ENCODE assay signal across 9 cellular contexts in the genomic region with DNA sequence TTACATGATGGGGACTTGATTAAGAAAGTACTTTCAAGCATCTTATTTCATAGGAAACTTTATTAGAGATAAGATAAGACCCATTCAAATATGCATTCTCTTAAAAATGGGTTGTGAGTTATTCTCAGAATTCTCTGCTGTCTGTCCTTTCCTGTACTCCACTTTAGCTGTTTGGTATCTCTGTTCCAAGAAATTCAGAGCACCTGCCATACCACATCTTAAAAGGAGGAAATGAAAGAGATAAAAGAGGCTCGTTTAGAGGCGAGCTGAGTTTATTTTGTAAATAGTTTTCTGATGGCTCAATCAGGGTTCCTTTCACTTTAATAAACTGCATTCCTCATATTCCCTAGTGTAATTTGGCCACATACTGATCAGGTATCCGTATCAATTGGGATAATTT.
DNase-seq lines count a peak whose midpoint lies in the region; ATAC-seq and TF ChIP-seq lines count a peak whose summit lies in the region.
"Had no signal": no experiment of that assay in that cellular context is flagged by ENCODE, and none has a peak within 500 bp of the region (broad histone marks: within the 10 kb centered on the region; RNA-seq: fewer than 3 reads in every experiment).

No MANE protein-coding gene starts in this region.

- H3K27me3 Mint-ChIP-seq in T-helper 1 cell treated with Interleukin-12 subunit alpha and Interleukin-12 subunit beta and Interleukin-4 antibody, amounts not matched to agents 30 μg/mL and 1 μg/mL, for 36 hours (ENCODE audit: low read depth) = no peaks in the 10 kb centered on the region

- H3K36me3 Mint-ChIP-seq in T-helper 1 cell treated with Interleukin-12 subunit alpha and Interleukin-12 subunit beta and Interleukin-4 antibody, amounts not matched to agents 30 μg/mL and 1 μg/mL, for 36 hours (ENCODE audit: low read depth) = peaks cover 45% of the 10 kb centered on the region

- H3K36me3 ChIP-seq in psoas muscle (ENCODE audit: insufficient read depth in 1 of 2, low read depth in 1 of 2) = no peaks in the 10 kb centered on the region

- peak overlapping the region; percentile 38 for H3K4me3 Mint-ChIP-seq in T-helper 1 cell treated with Interleukin-12 subunit alpha and Interleukin-12 subunit beta and Interleukin-4 antibody, amounts not matched to agents 30 μg/mL and 1 μg/mL, for 36 hours

- no peaks in the 10 kb centered on the region for H3K27me3 ChIP-seq in psoas muscle (ENCODE audit: insufficient read depth in 3 of 3, low read length in 2 of 3)

- H3K4me1 Mint-ChIP-seq in T-helper 1 cell treated with Interleukin-12 subunit alpha and Interleukin-12 subunit beta and Interleukin-4 antibody, amounts not matched to agents 30 μg/mL and 1 μg/mL, for 36 hours (ENCODE audit: low read depth) = peaks cover 62% of the 10 kb centered on the region

- no peaks in the 10 kb centered on the region for H3K9me3 ChIP-seq in psoas muscle

- H3K4me1 ChIP-seq in psoas muscle = peaks cover 29% of the 10 kb centered on the region

- peak overlapping the region; percentile 72 for H3K27ac Mint-ChIP-seq in T-helper 1 cell treated with Interleukin-12 subunit alpha and Interleukin-12 subunit beta and Interleukin-4 antibody, amounts not matched to agents 30 μg/mL and 1 μg/mL, for 36 hours

- intact Hi-C loops in psoas muscle (cut with DNase I) = no loop called here

- WGBS in psoas muscle, 3 donors = 21 to 37% (median 28%) methylated on average over 3 of the region's 3 CpGs

- DNase-seq in psoas muscle = no peak
- no peak for DNase-seq in SW480 (ENCODE audit: low spot score)
- no peak for DNase-seq in ureter (ENCODE audit: low spot score)
- DNase-seq in COR-L47 (lab: John Stamatoyannopoulos, UW) = no peak
- no peak for DNase-seq in stimulated activated CD4-positive, alpha-beta T cell treated with anti-CD3 and anti-CD28 coated beads, Interleukin-12 subunit alpha, Interleukin-12 subunit beta, amount 100 ng/mL, for 4 hours

- no peaks in the 10 kb centered on the region for H3K9me3 Mint-ChIP-seq in T-helper 1 cell treated with Interleukin-12 subunit alpha and Interleukin-12 subunit beta and Interleukin-4 antibody, amounts not matched to agents 30 μg/mL and 1 μg/mL, for 36 hours

- TF ChIP-seq CTCF in psoas muscle (IDR thresholded peaks at IDR 0.05) = no peak

- no peak overlapping the region for H3K4me3 ChIP-seq in psoas muscle

- H3K27ac ChIP-seq in psoas muscle = peak overlapping the region; percentile 34
- H3K27ac ChIP-seq: epithelial cell of prostate had no signal

- ATAC-seq in GM19328 (IDR thresholded peaks at IDR 0.05; ENCODE audit: unreplicated experiment) (peak; percentile 78), HG02885 (IDR thresholded peaks at IDR 0.05; ENCODE audit: poor library complexity, unreplicated experiment) (peak; percentile 69), psoas muscle (no peak)

Comparison
In these comparisons a context has a peak if more than half of its experiments do, and no peak if none do; other contexts are left out.
1. ATAC-seq: peak in GM19328 (single experiment) and HG02885 (single experiment); none in psoas muscle (0 of 4).